Comparison of ENCODE assay signal across 1 cellular context in the genomic region with DNA sequence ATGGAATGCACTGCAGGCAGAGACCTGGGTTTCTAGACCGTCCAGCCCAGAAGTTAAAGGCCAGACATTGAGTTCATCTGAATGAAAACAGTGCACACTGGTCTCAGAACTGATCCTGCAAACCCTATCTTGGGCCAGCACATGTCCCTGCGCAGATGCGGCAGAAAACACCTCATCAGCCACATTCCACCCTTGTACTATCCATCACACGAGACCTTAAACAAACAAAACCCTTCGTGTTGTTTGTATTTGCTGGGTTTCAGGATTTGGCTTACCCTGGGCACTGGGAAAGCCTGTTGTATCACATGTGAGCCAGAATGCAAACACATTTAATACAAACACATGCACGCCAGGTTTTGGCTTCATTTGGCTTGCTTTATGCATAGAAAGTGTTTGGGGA.
TF ChIP-seq lines count a peak whose summit lies in the region.

No MANE protein-coding gene starts in this region.

TF ChIP-seq in HepG2, 621 proteins besides CTCF, POLR2A, EP300 and RAD21 (continued from another document):
- TF ChIP-seq TFDP2 (CRISPR knock-in tag; IDR thresholded peaks at IDR 0.05): no peak
- no peak for TF ChIP-seq ZNF607 (CRISPR knock-in tag; IDR thresholded peaks at IDR 0.05; ENCODE audit: borderline replicate concordance)
- TF ChIP-seq BHLHE40 (IDR thresholded peaks at IDR 0.05; ENCODE audit: low read length): peak; percentile 71
- TF ChIP-seq SNAI1 (CRISPR knock-in tag; IDR thresholded peaks at IDR 0.05; ENCODE audit: borderline replicate concordance): no peak
- no peak for TF ChIP-seq CBX2 (IDR thresholded peaks at IDR 0.05; ENCODE audit: low read depth, low read length)
- no peak for TF ChIP-seq CBX2 (CRISPR knock-in tag; IDR thresholded peaks at IDR 0.05; ENCODE audit: low read depth)
